In genomic region chr5:147458581-147458980, GRCh38 we compare ENCODE assay signal across 21 cellular contexts. TPM values are rescaled to one million over a fixed set of nuclear protein-coding genes. Genes with fewer than 3 reads are reported as not detected.
DNase-seq lines count a peak whose midpoint lies in the region; ATAC-seq and TF ChIP-seq lines count a peak whose summit lies in the region.
"Had no signal": no experiment of that assay in that cellular context is flagged by ENCODE, and none has a peak within 500 bp of the region (broad histone marks: within the 10 kb centered on the region; RNA-seq: fewer than 3 reads in every experiment).

No MANE protein-coding gene starts in this region.

- H3K27me3 ChIP-seq in GM23338 (ENCODE audit: insufficient read depth), result no peaks in the 10 kb centered on the region
- no peaks in the 10 kb centered on the region for H3K27me3 ChIP-seq in SJSA1 (replicated peaks)
- H3K27me3 ChIP-seq in gastroesophageal sphincter, result no peaks in the 10 kb centered on the region
- H3K27me3 ChIP-seq in thoracic aorta (replicated peaks; ENCODE audit: insufficient read depth), result no peaks in the 10 kb centered on the region
- H3K27me3 ChIP-seq: Peyer's patch, SJCRH30 had no signal

- TF ChIP-seq POLR2A in gastroesophageal sphincter (IDR thresholded peaks at IDR 0.05), result no peak

- H3K9me2 ChIP-seq in GM23338 (ENCODE audit: insufficient read depth), result peaks cover 6% of the 10 kb centered on the region

- peaks cover 47% of the 10 kb centered on the region for H3K4me1 Mint-ChIP-seq in GM23338

- H3K4me2 ChIP-seq in GM23338, result no peak overlapping the region
- H3K4me2 ChIP-seq: KMS-11 had no signal

- TF ChIP-seq EP300 in gastroesophageal sphincter (IDR thresholded peaks at IDR 0.05), result no peak

- H3K4me3 ChIP-seq in GM23338, result no peak overlapping the region
- no peak overlapping the region for H3K4me3 ChIP-seq in SJSA1
- no peak overlapping the region for H3K4me3 ChIP-seq in gastroesophageal sphincter
- H3K4me3 ChIP-seq in thoracic aorta, result no peak overlapping the region
- H3K4me3 ChIP-seq: HAP-1, Peyer's patch, SJCRH30 had no signal

- H3K9me3 ChIP-seq in SJSA1 (replicated peaks) (peaks cover 7% of the 10 kb centered on the region; the same call in 1 of the 2 replicates), gastroesophageal sphincter (no peaks in the 10 kb centered on the region), thoracic aorta (no peaks in the 10 kb centered on the region)
- H3K9me3 ChIP-seq: HAP-1, Peyer's patch had no signal

- no peak overlapping the region; the same call in 1 of the 2 replicates for H3K27ac Mint-ChIP-seq in GM23338

- H3K27me3 Mint-ChIP-seq in GM23338 (ENCODE audit: insufficient read depth, low read depth, poor library complexity), result peaks cover 10% of the 10 kb centered on the region

- 97 to 100% methylated on average over 1 to 3 of the region's 3 CpGs for WGBS in gastroesophageal sphincter (ENCODE audit: low coverage in 1 of 2), 2 donors

- H3K9me3 Mint-ChIP-seq in GM23338, result peaks cover 5% of the 10 kb centered on the region; the same call in 2 of the 3 replicates

- TF ChIP-seq CTCF in GM23338 (conservative IDR thresholded peaks at IDR 0.05; ENCODE audit: low read depth in 2 of 2), result no peak
- TF ChIP-seq CTCF in gastroesophageal sphincter (IDR thresholded peaks at IDR 0.05), result no peak
- TF ChIP-seq CTCF in thoracic aorta (IDR thresholded peaks at IDR 0.05), result no peak

- H3K36me3 ChIP-seq in GM23338 (ENCODE audit: insufficient read depth), result no peaks in the 10 kb centered on the region
- H3K36me3 ChIP-seq in SJSA1, result no peaks in the 10 kb centered on the region
- H3K36me3 ChIP-seq in gastroesophageal sphincter, result no peaks in the 10 kb centered on the region
- H3K36me3 ChIP-seq in thoracic aorta, result no peaks in the 10 kb centered on the region
- H3K36me3 ChIP-seq: HAP-1, Peyer's patch, SJCRH30 had no signal

- no peaks in the 10 kb centered on the region for H4K20me1 ChIP-seq in GM23338 (replicated peaks; ENCODE audit: insufficient read depth)

- H3K79me2 ChIP-seq in GM23338 (replicated peaks; ENCODE audit: insufficient read depth), result peaks cover 78% of the 10 kb centered on the region

- no peak overlapping the region for H2AFZ ChIP-seq in GM23338

- no peak for ATAC-seq in GM23338
- ATAC-seq in gastroesophageal sphincter, result no peak
- no peak for ATAC-seq in thoracic aorta (ENCODE audit: insufficient number of reproducible peaks, low FRiP score, low read depth)

- H3K27ac ChIP-seq in GM23338 (ENCODE audit: low read depth) (0 out of 2 replicates have a peak overlapping the region, but pooled peaks have one; percentile 52), SJSA1 (peak overlapping the region; percentile 68; the same call in 1 of the 2 replicates), gastroesophageal sphincter (peak overlapping the region; percentile 19 to 98 (median 72)), thoracic aorta (peak overlapping the region; percentile 2 to 64)
- H3K27ac ChIP-seq: C4-2B, KMS-11, Peyer's patch, SJCRH30 had no signal

- H3F3A ChIP-seq in GM23338 (replicated peaks; ENCODE audit: low read depth), result peaks cover 20% of the 10 kb centered on the region

- no peak for DNase-seq in GM23338 (ENCODE audit: low spot score)
- DNase-seq in SJSA1 (ENCODE audit: low read depth in 1 of 2, low spot score in 2 of 2), result no peak
- DNase-seq in thoracic aorta (ENCODE audit: low spot score), result no peak
- no peak for DNase-seq in NCI-H1048 (lab: John Stamatoyannopoulos, UW)
- DNase-seq in activated CD4-positive, alpha-beta T cell treated with anti-CD3 and anti-CD28 coated beads, Interleukin-2, amount 50 U/mL, for 4 hours, result no peak
- DNase-seq in activated CD4-positive, alpha-beta T cell treated with anti-CD3 and anti-CD28 coated beads, Interleukin-2, amount 50 U/mL, for 1 hour, result no peak
- DNase-seq: AML-193, DMS79, NCI-H1105, NCI-H146, NCI-H2029, NCI-H2227 treated with DMSO at 0.1 percent for 48 hours, NCI-H510A, NCI-H748 treated with DMSO at 0.1 percent for 48 hours, Peyer's patch, SJCRH30 had no signal

- H3K36me3 Mint-ChIP-seq in GM23338 (ENCODE audit: low read depth), result peaks cover 28% of the 10 kb centered on the region

- H3K4me3 Mint-ChIP-seq in GM23338, result no peak overlapping the region

- H3K4me1 ChIP-seq in GM23338 (ENCODE audit: insufficient read depth) (peaks cover 38% of the 10 kb centered on the region), SJSA1 (replicated peaks) (peaks cover 49% of the 10 kb centered on the region), gastroesophageal sphincter (peaks cover 5 to 42% (median 6%) of the 10 kb centered on the region in 3 donors), thoracic aorta (ENCODE audit: control insufficient read depth in 1 of 2, low read depth in 2 of 2) (peaks cover 15 to 35% of the 10 kb centered on the region in 2 donors)
- H3K4me1 ChIP-seq: SJCRH30 had no signal

TF ChIP-seq in GM23338, 12 proteins besides CTCF, POLR2A, EP300 and RAD21 (continues in another document):
- TF ChIP-seq JUNB (IDR thresholded peaks at IDR 0.05; ENCODE audit: unreplicated experiment), result no peak
- TF ChIP-seq ZNF462 (CRISPR knock-in tag; IDR thresholded peaks at IDR 0.05), result no peak
- no peak for TF ChIP-seq ZNF331 (CRISPR knock-in tag; IDR thresholded peaks at IDR 0.05; ENCODE audit: low read depth)
- TF ChIP-seq EZH2 (IDR thresholded peaks at IDR 0.05; ENCODE audit: low read depth, unreplicated experiment), result no peak
- TF ChIP-seq EZH2phosphoT487 (IDR thresholded peaks at IDR 0.05; ENCODE audit: unreplicated experiment), result no peak
- TF ChIP-seq ZNF114 (CRISPR knock-in tag; IDR thresholded peaks at IDR 0.05), result no peak

RNA-seq across cellular contexts. Expression of gene DPYSL3, which starts 51.3 kb away (rescaled TPM):
- total RNA-seq in GM23338 (2014; rRNA removed; shearing (Covaris generic)), result 440 and 455 TPM in 2 replicates
- 97.6 and 102 TPM in 2 replicates for polyA plus RNA-seq in GM23338 (2016; fragmentation: Nextera tagmentation; extraction: Ambion mirVana)
- total RNA-seq in SJSA1 (2014; rRNA removed; shearing (Covaris generic)), result 125 and 156 TPM in 2 replicates
- total RNA-seq in gastroesophageal sphincter (100 to 1,000 TPM; 175 to 475 (median 290) TPM), thoracic aorta (100 to 1,000 TPM; 161 to 255 TPM)
- total RNA-seq: OCI-LY7 had no signal
